In genomic region chr16:18788828-18789514, GRCh38 we compare ENCODE assay signal across 8 cellular contexts. TPM values are rescaled to one million over a fixed set of nuclear protein-coding genes. Genes with fewer than 3 reads are reported as not detected.
A peak's percentile ranks its signal among the peaks of the same experiment; 100 is the strongest.
DNase-seq lines count a peak whose midpoint lies in the region; ATAC-seq and TF ChIP-seq lines count a peak whose summit lies in the region.

No MANE protein-coding gene starts in this region.

- peaks cover 63% of the 10 kb centered on the region for H3K79me2 ChIP-seq in Loucy (ENCODE audit: insufficient read depth, low read length)

- no peak for TF ChIP-seq CTCF in Loucy (conservative IDR thresholded peaks at IDR 0.05; ENCODE audit: low read length)
- no peak for TF ChIP-seq CTCF in GM13977 (IDR thresholded peaks at IDR 0.05; ENCODE audit: extremely low read depth, insufficient read depth, missing control alignments)

- H3K4me3 Mint-ChIP-seq in dendritic cell treated with granulocyte-macrophage colony-stimulating factor and Interleukin-4, amounts not matched to agents 40 ng/mL and 50 ng/mL, for 4 days = peak overlapping the region; percentile 98
- H3K4me3 Mint-ChIP-seq in naive thymus-derived CD8-positive, alpha-beta T cell = peak overlapping the region; percentile 94 to 99 (median 97)

- H3K27me3 ChIP-seq in BLaER1 treated with 17β-estradiol and CSF1 and Interleukin-3, amounts not matched to agents 10 nM and 100 nM = no peaks in the 10 kb centered on the region
- H3K27me3 ChIP-seq in Loucy (ENCODE audit: insufficient read depth, low read length, poor library complexity, severe bottlenecking) = peaks cover 12% of the 10 kb centered on the region

- H3F3A ChIP-seq in Loucy (ENCODE audit: low read depth) = no peaks in the 10 kb centered on the region

- H3K4me1 ChIP-seq in BLaER1 treated with 17β-estradiol and CSF1 and Interleukin-3, amounts not matched to agents 10 nM and 100 nM = peaks cover 43 to 60% (median 52%) of the 10 kb centered on the region in 10 experiments
- H3K4me1 ChIP-seq in Loucy (ENCODE audit: insufficient read depth, low read length, poor library complexity, severe bottlenecking) = peaks cover 38% of the 10 kb centered on the region

- H3K4me1 Mint-ChIP-seq in dendritic cell treated with granulocyte-macrophage colony-stimulating factor and Interleukin-4, amounts not matched to agents 40 ng/mL and 50 ng/mL, for 4 days (ENCODE audit: low read depth) = peaks cover 43% of the 10 kb centered on the region
- peaks cover 26 to 60% (median 60%) of the 10 kb centered on the region in 4 donors for H3K4me1 Mint-ChIP-seq in naive thymus-derived CD8-positive, alpha-beta T cell

- in situ Hi-C loops in GM13977 (cut with MboI; ENCODE audit: low pct_unique_long_range_greater_than_20kb, low sequenced_read_pairs, unreplicated experiment) = loop anchor here (25.0 kb wide), 1 partner anchor 1502 kb away; no protein-coding TSS in a partner anchor

- no peak overlapping the region for H2AFZ ChIP-seq in Loucy (ENCODE audit: low read length)

- peaks cover 56 to 74% (median 61%) of the 10 kb centered on the region in 11 experiments for H4K20me1 ChIP-seq in BLaER1 treated with 17β-estradiol and CSF1 and Interleukin-3, amounts not matched to agents 10 nM and 100 nM
- H4K20me1 ChIP-seq in Loucy (ENCODE audit: insufficient read depth, low read length, poor library complexity, severe bottlenecking) = peaks cover 60% of the 10 kb centered on the region

- ATAC-seq in naive thymus-derived CD8-positive, alpha-beta T cell = no peak

- H3K4me2 ChIP-seq in BLaER1 treated with 17β-estradiol and CSF1 and Interleukin-3, amounts not matched to agents 10 nM and 100 nM = peak overlapping the region; percentile 81 to 97 (median 94)
- peak overlapping the region; percentile 95 for H3K4me2 ChIP-seq in Loucy (ENCODE audit: low read depth, low read length, poor library complexity, severe bottlenecking)

- H3K9ac ChIP-seq in BLaER1 treated with 17β-estradiol and CSF1 and Interleukin-3, amounts not matched to agents 10 nM and 100 nM = peak overlapping the region; percentile 91 to 100 (median 98)
- H3K9ac ChIP-seq in Loucy (ENCODE audit: low read depth, low read length, poor library complexity, severe bottlenecking) = peak overlapping the region; percentile 98

- peak overlapping the region; percentile 77 to 100 (median 92) for H3K4me3 ChIP-seq in BLaER1 treated with 17β-estradiol and CSF1 and Interleukin-3, amounts not matched to agents 10 nM and 100 nM
- H3K4me3 ChIP-seq in Loucy (ENCODE audit: low read length, poor library complexity, severe bottlenecking) = peak overlapping the region; percentile 98

- peaks cover 0 to 5% (median 0%) of the 10 kb centered on the region in 11 experiments; a peak in 2 of 22 replicates for H3K9me3 ChIP-seq in BLaER1 treated with 17β-estradiol and CSF1 and Interleukin-3, amounts not matched to agents 10 nM and 100 nM (replicated peaks in 1 of 11)
- H3K9me3 ChIP-seq in Loucy (ENCODE audit: insufficient read depth, low read depth, low read length) = no peaks in the 10 kb centered on the region

- H3K36me3 ChIP-seq in BLaER1 treated with 17β-estradiol and CSF1 and Interleukin-3, amounts not matched to agents 10 nM and 100 nM = peaks cover 81 to 91% (median 88%) of the 10 kb centered on the region in 11 experiments
- peaks cover 57% of the 10 kb centered on the region for H3K36me3 ChIP-seq in Loucy (ENCODE audit: insufficient read depth, low read length)

- no peaks in the 10 kb centered on the region for H3K9me3 Mint-ChIP-seq in dendritic cell treated with granulocyte-macrophage colony-stimulating factor and Interleukin-4, amounts not matched to agents 40 ng/mL and 50 ng/mL, for 4 days
- H3K9me3 Mint-ChIP-seq in naive thymus-derived CD8-positive, alpha-beta T cell = no peaks in the 10 kb centered on the region

- no peak for DNase-seq in naive thymus-derived CD8-positive, alpha-beta T cell
- DNase-seq in GM13977 (ENCODE audit: low spot score) = no peak
- no peak for DNase-seq in SIG-M5 (lab: John Stamatoyannopoulos, UW)
- no peak for DNase-seq in dedifferentiated amniotic fluid mesenchymal stem cell (ENCODE audit: extremely low spot score)
- DNase-seq in LoVo (ENCODE audit: low spot score) = no peak

- peak overlapping the region; percentile 83 to 98 (median 96) for H3K27ac ChIP-seq in BLaER1 treated with 17β-estradiol and CSF1 and Interleukin-3, amounts not matched to agents 10 nM and 100 nM

- POLR2A ChIA-PET in naive thymus-derived CD8-positive, alpha-beta T cell (lab: Charles Lee) = interaction anchor here (0.9 to 5.7 kb wide), 6 partner anchors 9 to 766 kb away, joined by 3 to 106 read pairs (median 10); partner anchors contain the start of genes ARL6IP1, SMG1 and VPS35L

- H3K36me3 Mint-ChIP-seq in dendritic cell treated with granulocyte-macrophage colony-stimulating factor and Interleukin-4, amounts not matched to agents 40 ng/mL and 50 ng/mL, for 4 days (ENCODE audit: low read depth) = peaks cover 89% of the 10 kb centered on the region
- peaks cover 32 to 82% (median 47%) of the 10 kb centered on the region in 3 donors for H3K36me3 Mint-ChIP-seq in naive thymus-derived CD8-positive, alpha-beta T cell

- H3K9me2 ChIP-seq in Loucy (replicated peaks; ENCODE audit: low read depth, low read length) = no peaks in the 10 kb centered on the region

- intact Hi-C loops in dendritic cell treated with granulocyte-macrophage colony-stimulating factor and Interleukin-4, amounts not matched to agents 40 ng/mL and 50 ng/mL, for 4 days (cut with micrococcal nuclease) = no loop called here

- no peaks in the 10 kb centered on the region for H3K27me3 Mint-ChIP-seq in dendritic cell treated with granulocyte-macrophage colony-stimulating factor and Interleukin-4, amounts not matched to agents 40 ng/mL and 50 ng/mL, for 4 days
- no peaks in the 10 kb centered on the region for H3K27me3 Mint-ChIP-seq in naive thymus-derived CD8-positive, alpha-beta T cell

- peak overlapping the region; percentile 90 for H3K27ac Mint-ChIP-seq in dendritic cell treated with granulocyte-macrophage colony-stimulating factor and Interleukin-4, amounts not matched to agents 40 ng/mL and 50 ng/mL, for 4 days
- H3K27ac Mint-ChIP-seq in naive thymus-derived CD8-positive, alpha-beta T cell = peak overlapping the region; percentile 94 to 98 (median 96)

RNA-seq across cellular contexts. Expression of gene RPS15A, which starts 1.2 kb away (rescaled TPM):
- total RNA-seq in naive thymus-derived CD8-positive, alpha-beta T cell = 1,000 to 10,000 TPM; 3,226 to 3,314 TPM
- 1,000 to 10,000 TPM; 4,112 to 5,165 (median 4,927) TPM for polyA plus RNA-seq in naive thymus-derived CD8-positive, alpha-beta T cell

RNA-seq across cellular contexts. Expression of gene ARL6IP1, which starts 12.4 kb away (rescaled TPM):
- total RNA-seq in naive thymus-derived CD8-positive, alpha-beta T cell = 100 to 1,000 TPM; 102 to 106 TPM
- polyA plus RNA-seq in naive thymus-derived CD8-positive, alpha-beta T cell = 100 to 1,000 TPM; 157 to 210 (median 169) TPM
